ENCODE assay signal across 1 cellular context in genomic region chr6:71288228-71289038, GRCh38.
TF ChIP-seq lines count a peak whose summit lies in the region.

TSS of gene OGFRL1 (plus strand) at chr6:71288811. CDS start at chr6:71288937, 126 bp downstream.

TF ChIP-seq in HEK293, 187 proteins besides CTCF, POLR2A, EP300 and RAD21 (continued from another document and continues in another):
- TF ChIP-seq TSHZ1 (tag by site-specific recombination; IDR thresholded peaks at IDR 0.05; ENCODE audit: borderline replicate concordance) (no peak), ZNF112 (tag by site-specific recombination; IDR thresholded peaks at IDR 0.05) (no peak), ZBTB1 (tag by site-specific recombination; IDR thresholded peaks at IDR 0.05) (no peak), ZNF391 (tag by site-specific recombination; IDR thresholded peaks at IDR 0.05; ENCODE audit: borderline replicate concordance, low read depth) (peak; percentile 65; the same call in 1 of the 2 replicates), ZNF629 (tag by site-specific recombination; IDR thresholded peaks at IDR 0.05) (peak; percentile 42), ZNF239 (tag by site-specific recombination; IDR thresholded peaks at IDR 0.05) (no peak), ZFP69B (tag by site-specific recombination; IDR thresholded peaks at IDR 0.05) (0 out of 2 replicates have a peak, but pooled peaks have one; percentile 32), GFI1B (tag by site-specific recombination; IDR thresholded peaks at IDR 0.05) (no peak), GLIS1 (tag by site-specific recombination; IDR thresholded peaks at IDR 0.05) (peak; percentile 98), ZNF23 (tag by site-specific recombination; IDR thresholded peaks at IDR 0.05; ENCODE audit: borderline replicate concordance) (no peak), ZSCAN18 (tag by site-specific recombination; IDR thresholded peaks at IDR 0.05) (no peak), ZNF266 (tag by site-specific recombination; IDR thresholded peaks at IDR 0.05; ENCODE audit: low read depth) (no peak), TRIM28 (IDR thresholded peaks at IDR 0.05; ENCODE audit: borderline replicate concordance, low read length) (peak; percentile 65; the same call in 1 of the 2 replicates), ZNF423 (tag by site-specific recombination; IDR thresholded peaks at IDR 0.05) (peak; percentile 99), ZNF37A (tag by site-specific recombination; IDR thresholded peaks at IDR 0.05) (no peak), KLF17 (tag by site-specific recombination; IDR thresholded peaks at IDR 0.05) (0 out of 2 replicates have a peak, but pooled peaks have one; percentile 59), ZNF324 (tag by site-specific recombination; IDR thresholded peaks at IDR 0.05) (no peak; the same call in 1 of the 2 replicates), IKZF3 (tag by site-specific recombination; IDR thresholded peaks at IDR 0.05) (peak; percentile 88), GLI4 (tag by site-specific recombination; IDR thresholded peaks at IDR 0.05) (no peak), ZNF654 (tag by site-specific recombination; IDR thresholded peaks at IDR 0.05; ENCODE audit: low read depth) (no peak), ZSCAN30 (tag by site-specific recombination; IDR thresholded peaks at IDR 0.05) (peak; percentile 70; the same call in 1 of the 2 replicates), ATF2 (tag by site-specific recombination; IDR thresholded peaks at IDR 0.05; ENCODE audit: low read depth) (no peak), EGR2 (tag by site-specific recombination; IDR thresholded peaks at IDR 0.05; ENCODE audit: low read depth) (0 out of 2 replicates have a peak, but pooled peaks have one; percentile 7), SP2 (tag by site-specific recombination; IDR thresholded peaks at IDR 0.05) (peak; percentile 78), ZNF146 (tag by site-specific recombination; IDR thresholded peaks at IDR 0.05) (no peak), ZNF48 (tag by site-specific recombination; IDR thresholded peaks at IDR 0.05) (no peak), ZNF416 (tag by site-specific recombination; IDR thresholded peaks at IDR 0.05) (no peak), KLF7 (tag by site-specific recombination; IDR thresholded peaks at IDR 0.05; ENCODE audit: borderline replicate concordance) (peak; percentile 80)
- TF ChIP-seq, protein P1, sequence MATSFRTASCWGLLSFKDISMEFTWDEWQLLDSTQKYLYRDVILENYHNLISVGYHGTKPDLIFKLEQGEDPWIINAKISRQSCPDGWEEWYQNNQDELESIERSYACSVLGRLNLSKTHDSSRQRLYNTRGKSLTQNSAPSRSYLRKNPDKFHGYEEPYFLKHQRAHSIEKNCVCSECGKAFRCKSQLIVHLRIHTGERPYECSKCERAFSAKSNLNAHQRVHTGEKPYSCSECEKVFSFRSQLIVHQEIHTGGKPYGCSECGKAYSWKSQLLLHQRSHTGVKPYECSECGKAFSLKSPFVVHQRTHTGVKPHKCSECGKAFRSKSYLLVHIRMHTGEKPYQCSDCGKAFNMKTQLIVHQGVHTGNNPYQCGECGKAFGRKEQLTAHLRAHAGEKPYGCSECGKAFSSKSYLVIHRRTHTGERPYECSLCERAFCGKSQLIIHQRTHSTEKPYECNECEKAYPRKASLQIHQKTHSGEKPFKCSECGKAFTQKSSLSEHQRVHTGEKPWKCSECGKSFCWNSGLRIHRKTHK (tag by site-specific recombination; IDR thresholded peaks at IDR 0.05), result no peak
- TF ChIP-seq, protein P2, sequence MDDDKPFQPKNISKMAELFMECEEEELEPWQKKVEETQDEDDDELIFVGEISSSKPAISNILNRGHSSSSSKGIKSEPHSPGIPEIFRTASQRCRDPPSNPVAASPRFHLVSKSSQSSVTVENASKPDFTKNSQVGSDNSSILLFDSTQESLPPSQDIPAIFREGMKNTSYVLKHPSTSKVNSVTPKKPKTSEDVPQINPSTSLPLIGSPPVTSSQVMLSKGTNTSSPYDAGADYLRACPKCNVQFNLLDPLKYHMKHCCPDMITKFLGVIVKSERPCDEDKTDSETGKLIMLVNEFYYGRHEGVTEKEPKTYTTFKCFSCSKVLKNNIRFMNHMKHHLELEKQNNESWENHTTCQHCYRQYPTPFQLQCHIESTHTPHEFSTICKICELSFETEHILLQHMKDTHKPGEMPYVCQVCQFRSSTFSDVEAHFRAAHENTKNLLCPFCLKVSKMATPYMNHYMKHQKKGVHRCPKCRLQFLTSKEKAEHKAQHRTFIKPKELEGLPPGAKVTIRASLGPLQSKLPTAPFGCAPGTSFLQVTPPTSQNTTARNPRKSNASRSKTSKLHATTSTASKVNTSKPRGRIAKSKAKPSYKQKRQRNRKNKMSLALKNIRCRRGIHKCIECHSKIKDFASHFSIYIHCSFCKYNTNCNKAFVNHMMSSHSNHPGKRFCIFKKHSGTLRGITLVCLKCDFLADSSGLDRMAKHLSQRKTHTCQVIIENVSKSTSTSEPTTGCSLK (tag by site-specific recombination; IDR thresholded peaks at IDR 0.05), result no peak
- TF ChIP-seq, protein P3, sequence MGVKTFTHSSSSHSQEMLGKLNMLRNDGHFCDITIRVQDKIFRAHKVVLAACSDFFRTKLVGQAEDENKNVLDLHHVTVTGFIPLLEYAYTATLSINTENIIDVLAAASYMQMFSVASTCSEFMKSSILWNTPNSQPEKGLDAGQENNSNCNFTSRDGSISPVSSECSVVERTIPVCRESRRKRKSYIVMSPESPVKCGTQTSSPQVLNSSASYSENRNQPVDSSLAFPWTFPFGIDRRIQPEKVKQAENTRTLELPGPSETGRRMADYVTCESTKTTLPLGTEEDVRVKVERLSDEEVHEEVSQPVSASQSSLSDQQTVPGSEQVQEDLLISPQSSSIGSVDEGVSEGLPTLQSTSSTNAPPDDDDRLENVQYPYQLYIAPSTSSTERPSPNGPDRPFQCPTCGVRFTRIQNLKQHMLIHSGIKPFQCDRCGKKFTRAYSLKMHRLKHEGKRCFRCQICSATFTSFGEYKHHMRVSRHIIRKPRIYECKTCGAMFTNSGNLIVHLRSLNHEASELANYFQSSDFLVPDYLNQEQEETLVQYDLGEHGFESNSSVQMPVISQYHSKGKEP (tag by site-specific recombination; IDR thresholded peaks at IDR 0.05), result no peak; the same call in 1 of the 2 replicates
- TF ChIP-seq, protein P4, sequence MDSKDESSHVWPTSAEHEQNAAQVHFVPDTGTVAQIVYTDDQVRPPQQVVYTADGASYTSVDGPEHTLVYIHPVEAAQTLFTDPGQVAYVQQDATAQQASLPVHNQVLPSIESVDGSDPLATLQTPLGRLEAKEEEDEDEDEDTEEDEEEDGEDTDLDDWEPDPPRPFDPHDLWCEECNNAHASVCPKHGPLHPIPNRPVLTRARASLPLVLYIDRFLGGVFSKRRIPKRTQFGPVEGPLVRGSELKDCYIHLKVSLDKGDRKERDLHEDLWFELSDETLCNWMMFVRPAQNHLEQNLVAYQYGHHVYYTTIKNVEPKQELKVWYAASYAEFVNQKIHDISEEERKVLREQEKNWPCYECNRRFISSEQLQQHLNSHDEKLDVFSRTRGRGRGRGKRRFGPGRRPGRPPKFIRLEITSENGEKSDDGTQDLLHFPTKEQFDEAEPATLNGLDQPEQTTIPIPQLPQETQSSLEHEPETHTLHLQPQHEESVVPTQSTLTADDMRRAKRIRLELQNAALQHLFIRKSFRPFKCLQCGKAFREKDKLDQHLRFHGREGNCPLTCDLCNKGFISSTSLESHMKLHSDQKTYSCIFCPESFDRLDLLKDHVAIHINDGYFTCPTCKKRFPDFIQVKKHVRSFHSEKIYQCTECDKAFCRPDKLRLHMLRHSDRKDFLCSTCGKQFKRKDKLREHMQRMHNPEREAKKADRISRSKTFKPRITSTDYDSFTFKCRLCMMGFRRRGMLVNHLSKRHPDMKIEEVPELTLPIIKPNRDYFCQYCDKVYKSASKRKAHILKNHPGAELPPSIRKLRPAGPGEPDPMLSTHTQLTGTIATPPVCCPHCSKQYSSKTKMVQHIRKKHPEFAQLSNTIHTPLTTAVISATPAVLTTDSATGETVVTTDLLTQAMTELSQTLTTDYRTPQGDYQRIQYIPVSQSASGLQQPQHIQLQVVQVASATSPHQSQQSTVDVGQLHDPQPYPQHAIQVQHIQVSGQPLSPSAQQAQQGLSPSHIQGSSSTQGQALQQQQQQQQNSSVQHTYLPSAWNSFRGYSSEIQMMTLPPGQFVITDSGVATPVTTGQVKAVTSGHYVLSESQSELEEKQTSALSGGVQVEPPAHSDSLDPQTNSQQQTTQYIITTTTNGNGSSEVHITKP (tag by site-specific recombination; IDR thresholded peaks at IDR 0.05), result peak; percentile 54
- TF ChIP-seq, protein P5, sequence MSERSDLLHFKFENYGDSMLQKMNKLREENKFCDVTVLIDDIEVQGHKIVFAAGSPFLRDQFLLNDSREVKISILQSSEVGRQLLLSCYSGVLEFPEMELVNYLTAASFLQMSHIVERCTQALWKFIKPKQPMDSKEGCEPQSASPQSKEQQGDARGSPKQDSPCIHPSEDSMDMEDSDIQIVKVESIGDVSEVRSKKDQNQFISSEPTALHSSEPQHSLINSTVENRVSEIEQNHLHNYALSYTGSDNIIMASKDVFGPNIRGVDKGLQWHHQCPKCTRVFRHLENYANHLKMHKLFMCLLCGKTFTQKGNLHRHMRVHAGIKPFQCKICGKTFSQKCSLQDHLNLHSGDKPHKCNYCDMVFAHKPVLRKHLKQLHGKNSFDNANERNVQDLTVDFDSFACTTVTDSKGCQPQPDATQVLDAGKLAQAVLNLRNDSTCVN (tag by site-specific recombination; optimal IDR thresholded peaks at IDR 0.05), result peak; percentile 78
- TF ChIP-seq, protein P6, sequence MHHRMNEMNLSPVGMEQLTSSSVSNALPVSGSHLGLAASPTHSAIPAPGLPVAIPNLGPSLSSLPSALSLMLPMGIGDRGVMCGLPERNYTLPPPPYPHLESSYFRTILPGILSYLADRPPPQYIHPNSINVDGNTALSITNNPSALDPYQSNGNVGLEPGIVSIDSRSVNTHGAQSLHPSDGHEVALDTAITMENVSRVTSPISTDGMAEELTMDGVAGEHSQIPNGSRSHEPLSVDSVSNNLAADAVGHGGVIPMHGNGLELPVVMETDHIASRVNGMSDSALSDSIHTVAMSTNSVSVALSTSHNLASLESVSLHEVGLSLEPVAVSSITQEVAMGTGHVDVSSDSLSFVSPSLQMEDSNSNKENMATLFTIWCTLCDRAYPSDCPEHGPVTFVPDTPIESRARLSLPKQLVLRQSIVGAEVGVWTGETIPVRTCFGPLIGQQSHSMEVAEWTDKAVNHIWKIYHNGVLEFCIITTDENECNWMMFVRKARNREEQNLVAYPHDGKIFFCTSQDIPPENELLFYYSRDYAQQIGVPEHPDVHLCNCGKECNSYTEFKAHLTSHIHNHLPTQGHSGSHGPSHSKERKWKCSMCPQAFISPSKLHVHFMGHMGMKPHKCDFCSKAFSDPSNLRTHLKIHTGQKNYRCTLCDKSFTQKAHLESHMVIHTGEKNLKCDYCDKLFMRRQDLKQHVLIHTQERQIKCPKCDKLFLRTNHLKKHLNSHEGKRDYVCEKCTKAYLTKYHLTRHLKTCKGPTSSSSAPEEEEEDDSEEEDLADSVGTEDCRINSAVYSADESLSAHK (tag by site-specific recombination; IDR thresholded peaks at IDR 0.05), result no peak
